In genomic region chr6:93849857-93850256, GRCh38 we compare ENCODE assay signal across 1 cellular context.
TF ChIP-seq lines count a peak whose summit lies in the region.

No MANE protein-coding gene starts in this region.

TF ChIP-seq in WTC11, 78 proteins besides CTCF, POLR2A, EP300 and RAD21 (continued from another document):
- TF ChIP-seq, protein P1, sequence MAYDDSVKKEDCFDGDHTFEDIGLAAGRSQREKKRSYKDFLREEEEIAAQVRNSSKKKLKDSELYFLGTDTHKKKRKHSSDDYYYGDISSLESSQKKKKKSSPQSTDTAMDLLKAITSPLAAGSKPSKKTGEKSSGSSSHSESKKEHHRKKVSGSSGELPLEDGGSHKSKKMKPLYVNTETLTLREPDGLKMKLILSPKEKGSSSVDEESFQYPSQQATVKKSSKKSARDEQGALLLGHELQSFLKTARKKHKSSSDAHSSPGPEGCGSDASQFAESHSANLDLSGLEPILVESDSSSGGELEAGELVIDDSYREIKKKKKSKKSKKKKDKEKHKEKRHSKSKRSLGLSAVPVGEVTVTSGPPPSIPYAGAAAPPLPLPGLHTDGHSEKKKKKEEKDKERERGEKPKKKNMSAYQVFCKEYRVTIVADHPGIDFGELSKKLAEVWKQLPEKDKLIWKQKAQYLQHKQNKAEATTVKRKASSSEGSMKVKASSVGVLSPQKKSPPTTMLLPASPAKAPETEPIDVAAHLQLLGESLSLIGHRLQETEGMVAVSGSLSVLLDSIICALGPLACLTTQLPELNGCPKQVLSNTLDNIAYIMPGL (CRISPR knock-in tag; IDR thresholded peaks at IDR 0.05): no peak
- TF ChIP-seq RELA (CRISPR knock-in tag; IDR thresholded peaks at IDR 0.05; ENCODE audit: borderline replicate concordance) (no peak), ZNF232 (CRISPR knock-in tag; IDR thresholded peaks at IDR 0.05) (no peak), ZNF138 (CRISPR knock-in tag; conservative IDR thresholded peaks at IDR 0.05) (no peak), ZNF416 (CRISPR knock-in tag; IDR thresholded peaks at IDR 0.05) (no peak), ATF6 (CRISPR knock-in tag; IDR thresholded peaks at IDR 0.05) (no peak), NFYB (CRISPR knock-in tag; conservative IDR thresholded peaks at IDR 0.05; ENCODE audit: low read depth) (no peak), CDX4 (CRISPR knock-in tag; IDR thresholded peaks at IDR 0.05; ENCODE audit: borderline replicate concordance) (no peak), EMX1 (CRISPR knock-in tag; IDR thresholded peaks at IDR 0.05) (no peak), TEAD4 (CRISPR knock-in tag; IDR thresholded peaks at IDR 0.05) (no peak), ZNF425 (CRISPR knock-in tag; conservative IDR thresholded peaks at IDR 0.05) (no peak)
